Comparison of ENCODE assay signal across 1 cellular context in the genomic region with DNA sequence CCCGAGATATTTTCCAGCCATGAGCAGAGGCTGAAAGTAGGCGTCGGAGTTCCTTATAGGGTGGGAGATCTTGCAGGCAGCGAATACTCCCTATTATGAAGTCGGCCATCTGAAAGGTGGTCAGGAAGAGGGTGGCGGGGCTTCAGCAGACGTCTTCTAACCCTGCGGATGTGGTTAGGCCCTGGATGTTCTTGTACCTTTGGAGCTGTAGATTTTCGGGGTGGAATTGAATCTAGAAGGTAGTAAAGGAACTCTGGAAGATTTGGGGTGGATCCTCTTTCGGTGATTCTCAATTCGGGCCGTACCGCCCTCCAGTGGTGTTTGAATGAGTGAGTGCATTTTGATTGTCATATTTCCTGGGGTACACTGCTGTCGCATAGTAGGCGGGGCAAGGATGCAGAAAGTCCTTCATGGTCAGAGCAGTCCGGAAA.
A peak's percentile ranks its signal among the peaks of the same experiment; 100 is the strongest.
TF ChIP-seq lines count a peak whose summit lies in the region.

No MANE protein-coding gene starts in this region.

TF ChIP-seq in K562, 482 proteins besides CTCF, POLR2A, EP300 and RAD21 (continued from another document):
- TF ChIP-seq BDP1 (IDR thresholded peaks at IDR 0.05; ENCODE audit: insufficient read depth, insufficient read length) (no peak), SUPT5H (IDR thresholded peaks at IDR 0.05) (0 out of 2 replicates have a peak, but pooled peaks have one; percentile 20), CHD1 (IDR thresholded peaks at IDR 0.05; ENCODE audit: low read length) (peak; percentile 79), XRCC5 (IDR thresholded peaks at IDR 0.05; ENCODE audit: low read depth, low read length) (peak; percentile 86; the same call in 1 of the 2 replicates), ARID1B (IDR thresholded peaks at IDR 0.05) (0 out of 2 replicates have a peak, but pooled peaks have one; percentile 9), ZNF311 (CRISPR knock-in tag; IDR thresholded peaks at IDR 0.05) (no peak), ZNF184 (CRISPR knock-in tag; IDR thresholded peaks at IDR 0.05) (no peak), MECOM (CRISPR knock-in tag; IDR thresholded peaks at IDR 0.05) (peak; percentile 60; the same call in 1 of the 2 replicates), HLTF (IDR thresholded peaks at IDR 0.05) (no peak), ZC3H8 (IDR thresholded peaks at IDR 0.05) (0 out of 2 replicates have a peak, but pooled peaks have one; percentile 54), SMARCE1 (IDR thresholded peaks at IDR 0.05) (0 out of 2 replicates have a peak, but pooled peaks have one; percentile 32), RCOR1 (IDR thresholded peaks at IDR 0.05; ENCODE audit: borderline replicate concordance in 1 of 2, low read depth in 2 of 2, low read length in 2 of 2) (peak in 1 of 2 experiments; percentile 48; a peak in 1 of 4 replicates), BRD4 (IDR thresholded peaks at IDR 0.05) (peak; percentile 83; the same call in 1 of the 2 replicates), ZBTB17 (CRISPR knock-in tag; IDR thresholded peaks at IDR 0.05) (no peak), ATF7 (IDR thresholded peaks at IDR 0.05) (peak; percentile 8; the same call in 1 of the 2 replicates), MIER1 (IDR thresholded peaks at IDR 0.05; ENCODE audit: low read depth) (0 out of 2 replicates have a peak, but pooled peaks have one; percentile 75), ZNF3 (CRISPR knock-in tag; IDR thresholded peaks at IDR 0.05) (no peak), ZNF133 (CRISPR knock-in tag; IDR thresholded peaks at IDR 0.05) (no peak), RBM15 (IDR thresholded peaks at IDR 0.05; ENCODE audit: insufficient read depth, low read length) (no peak), THRAP3 (IDR thresholded peaks at IDR 0.05; ENCODE audit: borderline replicate concordance) (0 out of 2 replicates have a peak, but pooled peaks have one; percentile 50), SP1 (CRISPR knock-in tag; IDR thresholded peaks at IDR 0.05) (peak; percentile 66), ZNF431 (CRISPR knock-in tag; IDR thresholded peaks at IDR 0.05) (peak; percentile 0; the same call in 1 of the 2 replicates), SMARCA5 (IDR thresholded peaks at IDR 0.05) (0 out of 2 replicates have a peak, but pooled peaks have one; percentile 66), ZKSCAN1 (IDR thresholded peaks at IDR 0.05; ENCODE audit: low read depth, low read length) (peak; percentile 86), KDM1A (IDR thresholded peaks at IDR 0.05) (peak in 1 of 2 experiments; percentile 3; a peak in 1 of 4 replicates), CC2D1A (IDR thresholded peaks at IDR 0.05) (peak; percentile 73; the same call in 1 of the 2 replicates), ZNF780A (CRISPR knock-in tag; IDR thresholded peaks at IDR 0.05) (no peak), NCOR1 (IDR thresholded peaks at IDR 0.05) (no peak), PYGO2 (tag; IDR thresholded peaks at IDR 0.05) (0 out of 2 replicates have a peak, but pooled peaks have one; percentile 23), NR1H2 (CRISPR knock-in tag; IDR thresholded peaks at IDR 0.05) (0 out of 2 replicates have a peak, but pooled peaks have one; percentile 2), ZNF316 (IDR thresholded peaks at IDR 0.05) (0 out of 2 replicates have a peak, but pooled peaks have one; percentile 7), TEAD4 (IDR thresholded peaks at IDR 0.05; ENCODE audit: low read length) (no peak; the same call in 1 of the 2 replicates), TEAD4 (CRISPR knock-in tag; IDR thresholded peaks at IDR 0.05; ENCODE audit: borderline replicate concordance) (no peak), LARP7 (IDR thresholded peaks at IDR 0.05) (no peak), SMAD2 (IDR thresholded peaks at IDR 0.05; ENCODE audit: low read depth, low read length) (no peak), ZNF436 (CRISPR knock-in tag; IDR thresholded peaks at IDR 0.05) (no peak), GATAD2B (IDR thresholded peaks at IDR 0.05; ENCODE audit: borderline replicate concordance) (no peak), NFIX (CRISPR knock-in tag; IDR thresholded peaks at IDR 0.05; ENCODE audit: low read depth) (no peak), SREBF2 (CRISPR knock-in tag; IDR thresholded peaks at IDR 0.05) (no peak), ARHGAP35 (IDR thresholded peaks at IDR 0.05; ENCODE audit: partially characterized antibody) (peak; percentile 34), GTF2A2 (tag; IDR thresholded peaks at IDR 0.05) (no peak), SMC3 (conservative IDR thresholded peaks at IDR 0.05; ENCODE audit: insufficient read depth, low read depth, low read length) (peak; percentile 85), LCOR (CRISPR knock-in tag; IDR thresholded peaks at IDR 0.05) (no peak; the same call in 1 of the 2 replicates), GTF2E2 (tag; IDR thresholded peaks at IDR 0.05) (peak; percentile 98), CBX3 (IDR thresholded peaks at IDR 0.05; ENCODE audit: borderline replicate concordance in 1 of 2, low read length in 2 of 2) (peak in 1 of 2 experiments; percentile 76; a peak in 1 of 3 replicates), CSDE1 (IDR thresholded peaks at IDR 0.05) (no peak), ZNF41 (CRISPR knock-in tag; conservative IDR thresholded peaks at IDR 0.05) (no peak)
- TF ChIP-seq, protein P1, sequence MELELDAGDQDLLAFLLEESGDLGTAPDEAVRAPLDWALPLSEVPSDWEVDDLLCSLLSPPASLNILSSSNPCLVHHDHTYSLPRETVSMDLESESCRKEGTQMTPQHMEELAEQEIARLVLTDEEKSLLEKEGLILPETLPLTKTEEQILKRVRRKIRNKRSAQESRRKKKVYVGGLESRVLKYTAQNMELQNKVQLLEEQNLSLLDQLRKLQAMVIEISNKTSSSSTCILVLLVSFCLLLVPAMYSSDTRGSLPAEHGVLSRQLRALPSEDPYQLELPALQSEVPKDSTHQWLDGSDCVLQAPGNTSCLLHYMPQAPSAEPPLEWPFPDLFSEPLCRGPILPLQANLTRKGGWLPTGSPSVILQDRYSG (tag; conservative IDR thresholded peaks at IDR 0.05; ENCODE audit: low read depth), result no peak
- TF ChIP-seq, protein P2, sequence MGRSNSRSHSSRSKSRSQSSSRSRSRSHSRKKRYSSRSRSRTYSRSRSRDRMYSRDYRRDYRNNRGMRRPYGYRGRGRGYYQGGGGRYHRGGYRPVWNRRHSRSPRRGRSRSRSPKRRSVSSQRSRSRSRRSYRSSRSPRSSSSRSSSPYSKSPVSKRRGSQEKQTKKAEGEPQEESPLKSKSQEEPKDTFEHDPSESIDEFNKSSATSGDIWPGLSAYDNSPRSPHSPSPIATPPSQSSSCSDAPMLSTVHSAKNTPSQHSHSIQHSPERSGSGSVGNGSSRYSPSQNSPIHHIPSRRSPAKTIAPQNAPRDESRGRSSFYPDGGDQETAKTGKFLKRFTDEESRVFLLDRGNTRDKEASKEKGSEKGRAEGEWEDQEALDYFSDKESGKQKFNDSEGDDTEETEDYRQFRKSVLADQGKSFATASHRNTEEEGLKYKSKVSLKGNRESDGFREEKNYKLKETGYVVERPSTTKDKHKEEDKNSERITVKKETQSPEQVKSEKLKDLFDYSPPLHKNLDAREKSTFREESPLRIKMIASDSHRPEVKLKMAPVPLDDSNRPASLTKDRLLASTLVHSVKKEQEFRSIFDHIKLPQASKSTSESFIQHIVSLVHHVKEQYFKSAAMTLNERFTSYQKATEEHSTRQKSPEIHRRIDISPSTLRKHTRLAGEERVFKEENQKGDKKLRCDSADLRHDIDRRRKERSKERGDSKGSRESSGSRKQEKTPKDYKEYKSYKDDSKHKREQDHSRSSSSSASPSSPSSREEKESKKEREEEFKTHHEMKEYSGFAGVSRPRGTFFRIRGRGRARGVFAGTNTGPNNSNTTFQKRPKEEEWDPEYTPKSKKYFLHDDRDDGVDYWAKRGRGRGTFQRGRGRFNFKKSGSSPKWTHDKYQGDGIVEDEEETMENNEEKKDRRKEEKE (IDR thresholded peaks at IDR 0.05; ENCODE audit: borderline replicate concordance in 1 of 2, control insufficient read depth in 1 of 2, low read depth in 2 of 2, low read length in 1 of 2), result peak in 1 of 2 experiments; percentile 28; a peak in 1 of 4 replicates
- TF ChIP-seq, protein P3, sequence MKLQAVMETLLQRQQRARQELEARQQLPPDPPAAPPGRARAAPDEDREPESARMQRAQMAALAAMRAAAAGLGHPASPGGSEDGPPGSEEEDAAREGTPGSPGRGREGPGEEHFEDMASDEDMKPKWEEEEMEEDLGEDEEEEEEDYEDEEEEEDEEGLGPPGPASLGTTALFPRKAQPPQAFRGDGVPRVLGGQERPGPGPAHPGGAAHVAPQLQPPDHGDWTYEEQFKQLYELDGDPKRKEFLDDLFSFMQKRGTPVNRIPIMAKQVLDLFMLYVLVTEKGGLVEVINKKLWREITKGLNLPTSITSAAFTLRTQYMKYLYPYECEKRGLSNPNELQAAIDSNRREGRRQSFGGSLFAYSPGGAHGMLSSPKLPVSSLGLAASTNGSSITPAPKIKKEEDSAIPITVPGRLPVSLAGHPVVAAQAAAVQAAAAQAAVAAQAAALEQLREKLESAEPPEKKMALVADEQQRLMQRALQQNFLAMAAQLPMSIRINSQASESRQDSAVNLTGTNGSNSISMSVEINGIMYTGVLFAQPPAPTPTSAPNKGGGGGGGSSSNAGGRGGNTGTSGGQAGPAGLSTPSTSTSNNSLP (IDR thresholded peaks at IDR 0.05; ENCODE audit: borderline replicate concordance, low read depth, low read length), result peak; percentile 87; the same call in 1 of the 2 replicates
- TF ChIP-seq, protein P4, sequence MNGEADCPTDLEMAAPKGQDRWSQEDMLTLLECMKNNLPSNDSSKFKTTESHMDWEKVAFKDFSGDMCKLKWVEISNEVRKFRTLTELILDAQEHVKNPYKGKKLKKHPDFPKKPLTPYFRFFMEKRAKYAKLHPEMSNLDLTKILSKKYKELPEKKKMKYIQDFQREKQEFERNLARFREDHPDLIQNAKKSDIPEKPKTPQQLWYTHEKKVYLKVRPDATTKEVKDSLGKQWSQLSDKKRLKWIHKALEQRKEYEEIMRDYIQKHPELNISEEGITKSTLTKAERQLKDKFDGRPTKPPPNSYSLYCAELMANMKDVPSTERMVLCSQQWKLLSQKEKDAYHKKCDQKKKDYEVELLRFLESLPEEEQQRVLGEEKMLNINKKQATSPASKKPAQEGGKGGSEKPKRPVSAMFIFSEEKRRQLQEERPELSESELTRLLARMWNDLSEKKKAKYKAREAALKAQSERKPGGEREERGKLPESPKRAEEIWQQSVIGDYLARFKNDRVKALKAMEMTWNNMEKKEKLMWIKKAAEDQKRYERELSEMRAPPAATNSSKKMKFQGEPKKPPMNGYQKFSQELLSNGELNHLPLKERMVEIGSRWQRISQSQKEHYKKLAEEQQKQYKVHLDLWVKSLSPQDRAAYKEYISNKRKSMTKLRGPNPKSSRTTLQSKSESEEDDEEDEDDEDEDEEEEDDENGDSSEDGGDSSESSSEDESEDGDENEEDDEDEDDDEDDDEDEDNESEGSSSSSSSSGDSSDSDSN (IDR thresholded peaks at IDR 0.05; ENCODE audit: borderline replicate concordance in 1 of 2, low read depth in 2 of 2, low read length in 2 of 2), result peak in 1 of 2 experiments; percentile 14; a peak in 1 of 4 replicates
- TF ChIP-seq, protein P5, sequence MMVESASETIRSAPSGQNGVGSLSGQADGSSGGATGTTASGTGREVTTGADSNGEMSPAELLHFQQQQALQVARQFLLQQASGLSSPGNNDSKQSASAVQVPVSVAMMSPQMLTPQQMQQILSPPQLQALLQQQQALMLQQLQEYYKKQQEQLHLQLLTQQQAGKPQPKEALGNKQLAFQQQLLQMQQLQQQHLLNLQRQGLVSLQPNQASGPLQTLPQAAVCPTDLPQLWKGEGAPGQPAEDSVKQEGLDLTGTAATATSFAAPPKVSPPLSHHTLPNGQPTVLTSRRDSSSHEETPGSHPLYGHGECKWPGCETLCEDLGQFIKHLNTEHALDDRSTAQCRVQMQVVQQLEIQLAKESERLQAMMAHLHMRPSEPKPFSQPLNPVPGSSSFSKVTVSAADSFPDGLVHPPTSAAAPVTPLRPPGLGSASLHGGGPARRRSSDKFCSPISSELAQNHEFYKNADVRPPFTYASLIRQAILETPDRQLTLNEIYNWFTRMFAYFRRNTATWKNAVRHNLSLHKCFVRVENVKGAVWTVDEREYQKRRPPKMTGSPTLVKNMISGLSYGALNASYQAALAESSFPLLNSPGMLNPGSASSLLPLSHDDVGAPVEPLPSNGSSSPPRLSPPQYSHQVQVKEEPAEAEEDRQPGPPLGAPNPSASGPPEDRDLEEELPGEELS (CRISPR knock-in tag; IDR thresholded peaks at IDR 0.05; ENCODE audit: borderline replicate concordance), result no peak
- TF ChIP-seq, protein P6, sequence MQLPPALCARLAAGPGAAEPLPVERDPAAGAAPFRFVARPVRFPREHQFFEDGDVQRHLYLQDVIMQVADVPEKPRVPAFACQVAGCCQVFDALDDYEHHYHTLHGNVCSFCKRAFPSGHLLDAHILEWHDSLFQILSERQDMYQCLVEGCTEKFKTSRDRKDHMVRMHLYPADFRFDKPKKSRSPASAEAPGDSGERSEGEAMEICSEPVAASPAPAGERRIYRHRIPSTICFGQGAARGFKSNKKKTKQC (CRISPR knock-in tag; IDR thresholded peaks at IDR 0.05), result no peak; the same call in none of the 2 replicates
